In genomic region chr1:228647523-228648444, GRCh38 we compare ENCODE assay signal across 8 cellular contexts.
A peak's percentile ranks its signal among the peaks of the same experiment; 100 is the strongest.
DNase-seq lines count a peak whose midpoint lies in the region; ATAC-seq and TF ChIP-seq lines count a peak whose summit lies in the region.

No MANE protein-coding gene starts in this region.

- no peak overlapping the region for H4K8ac ChIP-seq in IMR-90 (ENCODE audit: low read depth in 2 of 2, low read length in 2 of 2)

- H3K4me2 ChIP-seq in IMR-90 (ENCODE audit: low read depth, low read length) = peak overlapping the region; percentile 98

- 5% methylated on average over 28 of the region's 67 CpGs; no CpG with 5 or more reads in 1 of the 2 experiments for WGBS in IMR-90 (ENCODE audit: extremely low coverage in 2 of 2, insufficient read length in 1 of 2), 2 experiments

- no peaks in the 10 kb centered on the region for H4K20me1 ChIP-seq in IMR-90 (ENCODE audit: insufficient read depth, low read length)

- no peaks in the 10 kb centered on the region for H3K79me1 ChIP-seq in IMR-90 (ENCODE audit: low read depth in 1 of 2, low read length in 2 of 2)

- no peaks in the 10 kb centered on the region for H3K36me3 ChIP-seq in IMR-90 (ENCODE audit: control insufficient read depth, insufficient read depth, low read length)

- no peak overlapping the region for H4K91ac ChIP-seq in IMR-90 (ENCODE audit: insufficient read depth, low read depth, low read length)

- H2AK5ac ChIP-seq in IMR-90 (ENCODE audit: low read depth, low read length) = no peak overlapping the region

- no peak overlapping the region for H3K14ac ChIP-seq in IMR-90 (replicated peaks; ENCODE audit: low read depth, low read length)

- H3K36me3 Mint-ChIP-seq in stimulated activated memory B cell treated with anti-CD40 and anti-IgM and Interleukin-4, amounts not matched to agents 10 μg/mL and 1 μg/mL and 100 μg/mL, for 72 hours = no peaks in the 10 kb centered on the region

- H3K27ac ChIP-seq in IMR-90 (ENCODE audit: insufficient read depth, low read length) = no peak overlapping the region

- no peaks in the 10 kb centered on the region for H3K9me3 ChIP-seq in IMR-90 (ENCODE audit: control insufficient read depth, insufficient read depth, low read length)

- no peaks in the 10 kb centered on the region for H3K9me1 ChIP-seq in IMR-90 (ENCODE audit: insufficient read depth, low read length)

- H3K4me3 ChIP-seq in IMR-90 (ENCODE audit: insufficient read depth, low read depth, low read length) = peak overlapping the region; percentile 6

- no peak overlapping the region for H3K18ac ChIP-seq in IMR-90 (ENCODE audit: low read depth, low read length)

- H2AFZ ChIP-seq in IMR-90 (replicated peaks; ENCODE audit: low read length, poor library complexity) = peak overlapping the region; percentile 93

- peaks cover 64% of the 10 kb centered on the region for H3K27me3 Mint-ChIP-seq in stimulated activated memory B cell treated with anti-CD40 and anti-IgM and Interleukin-4, amounts not matched to agents 10 μg/mL and 1 μg/mL and 100 μg/mL, for 72 hours

- TF ChIP-seq POLR2A in IMR-90 (IDR thresholded peaks at IDR 0.05; ENCODE audit: low read depth, low read length) = no peak

- in situ Hi-C loops in IMR-90 (cut with MboI; ENCODE audit: low sequenced_read_pairs) (no loop called here), T47D (cut with HindIII; ENCODE audit: low pct_unique_long_range_greater_than_20kb, low sequenced_read_pairs) (no loop called here)

- peaks cover 3% of the 10 kb centered on the region; the same call in 1 of the 2 replicates for H3K4me1 ChIP-seq in IMR-90 (ENCODE audit: control insufficient read depth, insufficient read depth, low read length)

- H2BK5ac ChIP-seq in IMR-90 (ENCODE audit: low read depth, low read length, poor library complexity, severe bottlenecking) = no peak overlapping the region

- dilution Hi-C loops in IMR-90 (cut with HindIII; ENCODE audit: low sequenced_read_pairs, unreplicated experiment) = no loop called here

- no peak overlapping the region for H4K5ac ChIP-seq in IMR-90 (ENCODE audit: low read depth, low read length)

- POLR2A ChIA-PET in IMR-90 (lab: Charles Lee; ENCODE audit: unreplicated experiment) = no interaction called here

- H2BK15ac ChIP-seq in IMR-90 (ENCODE audit: low read depth, low read length) = no peak overlapping the region

- no TSS peak for BruUV-seq in IMR-90 (replicated peaks; lab: Mats Ljungman, UMichigan)

- H3K56ac ChIP-seq in IMR-90 (ENCODE audit: extremely low read depth, insufficient read depth, low read length) = no peak overlapping the region

- intact Hi-C loops in IMR-90 (cut with micrococcal nuclease) = no loop called here

- H2BK20ac ChIP-seq in IMR-90 (ENCODE audit: low read depth, low read length) = no peak overlapping the region

- H3K9me3 Mint-ChIP-seq in stimulated activated memory B cell treated with anti-CD40 and anti-IgM and Interleukin-4, amounts not matched to agents 10 μg/mL and 1 μg/mL and 100 μg/mL, for 72 hours = no peaks in the 10 kb centered on the region

- CTCF ChIA-PET in IMR-90 (lab: Yijun Ruan, JAX) = no interaction called here

- peak; percentile 36 for DNase-seq in DMS153 treated with DMSO at 0.1 percent for 48 hours (lab: John Stamatoyannopoulos, UW; ENCODE audit: unreplicated experiment)
- no peak for DNase-seq in IMR-90
- DNase-seq in RKO (ENCODE audit: low spot score) = peak; percentile 86
- DNase-seq in T47D (ENCODE audit: low read depth in 1 of 2, low spot score in 1 of 2) = peak; percentile 51 to 81
- DNase-seq in kidney glomerular epithelial cell (lab: John Stamatoyannopoulos, UW) = peak; percentile 33
- DNase-seq in A172 (ENCODE audit: low spot score) = no peak

- TF ChIP-seq RAD21 in IMR-90 (IDR thresholded peaks at IDR 0.05; ENCODE audit: low read length) = no peak

- H3K27me3 ChIP-seq in IMR-90 (ENCODE audit: control insufficient read depth, insufficient read depth, low read length) = peaks cover 32% of the 10 kb centered on the region

- peak overlapping the region; percentile 52 for H2AK9ac ChIP-seq in IMR-90 (replicated peaks; ENCODE audit: low read depth, low read length, poor library complexity)

- H3K9ac ChIP-seq in IMR-90 (ENCODE audit: low read depth, low read length) = no peak overlapping the region

- ATAC-seq in IMR-90 (ENCODE audit: low read depth) = peak; percentile 50
- no peak for ATAC-seq in stimulated activated memory B cell treated with anti-CD40 and anti-IgM and Interleukin-4, amounts not matched to agents 10 μg/mL and 1 μg/mL and 100 μg/mL, for 72 hours
- no peak for ATAC-seq in HG03342 (IDR thresholded peaks at IDR 0.05; ENCODE audit: unreplicated experiment)

- no peak overlapping the region for H2BK120ac ChIP-seq in IMR-90 (ENCODE audit: low read depth, low read length)

- peak overlapping the region; percentile 79 for H3K4me3 Mint-ChIP-seq in stimulated activated memory B cell treated with anti-CD40 and anti-IgM and Interleukin-4, amounts not matched to agents 10 μg/mL and 1 μg/mL and 100 μg/mL, for 72 hours

- H3K23ac ChIP-seq in IMR-90 (ENCODE audit: low read depth, low read length) = no peak overlapping the region

- no peak overlapping the region for H3K27ac Mint-ChIP-seq in stimulated activated memory B cell treated with anti-CD40 and anti-IgM and Interleukin-4, amounts not matched to agents 10 μg/mL and 1 μg/mL and 100 μg/mL, for 72 hours

- peaks cover 31% of the 10 kb centered on the region for H3K4me1 Mint-ChIP-seq in stimulated activated memory B cell treated with anti-CD40 and anti-IgM and Interleukin-4, amounts not matched to agents 10 μg/mL and 1 μg/mL and 100 μg/mL, for 72 hours

- TF ChIP-seq CTCF in IMR-90 (conservative IDR thresholded peaks at IDR 0.05; ENCODE audit: low read depth, low read length) = no peak

- H3K4ac ChIP-seq in IMR-90 (ENCODE audit: low read depth, low read length) = no peak overlapping the region

TF ChIP-seq in IMR-90, 13 proteins besides CTCF, POLR2A, EP300 and RAD21:
- TF ChIP-seq FOS (IDR thresholded peaks at IDR 0.05; ENCODE audit: low read depth, low read length) = no peak
- TF ChIP-seq MAZ (IDR thresholded peaks at IDR 0.05; ENCODE audit: borderline replicate concordance, low read depth, low read length) = no peak

Comparison
In these comparisons a context has a peak if more than half of its experiments do, and no peak if none do; other contexts are left out.
1. DNase-seq: peak in DMS153 treated with DMSO at 0.1 percent for 48 hours (single experiment), RKO (single experiment), T47D (2 of 2) and kidney glomerular epithelial cell (single experiment); none in IMR-90 (single experiment) and A172 (single experiment).